Comparison of ENCODE assay signal across 32 cellular contexts in genomic region chr21:43316156-43316845, GRCh38.
"Had no signal": no experiment of that assay in that cellular context is flagged by ENCODE, and none has a peak within 500 bp of the region (broad histone marks: within the 10 kb centered on the region; RNA-seq: fewer than 3 reads in every experiment).

No MANE protein-coding gene starts in this region.

- H3K9me3 Mint-ChIP-seq: activated CD4-positive, alpha-beta memory T cell treated with anti-CD3 and anti-CD28 coated beads, Interleukin-2, amount 10 ng/mL, durations not matched to agents 7 days and 5 days; activated naive CD8-positive, alpha-beta T cell treated with anti-CD3 and anti-CD28 coated beads for 36 hours; activated T-helper 17 cell treated with anti-CD3 and anti-CD28 coated beads, Interleukin-2, amount 50 U/mL, for 72 hours had no signal

- H3K9me3 ChIP-seq: adrenal gland, body of pancreas had no signal

- H3K36me3 Mint-ChIP-seq: activated naive CD8-positive, alpha-beta T cell treated with anti-CD3 and anti-CD28 coated beads for 36 hours had no signal

- ATAC-seq: activated T-cell treated with anti-CD3 and anti-CD28 coated beads, Interleukin-2, amount 50 U/mL, for 72 hours; activated T-helper 17 cell treated with anti-CD3 and anti-CD28 coated beads, Interleukin-2, amount 50 U/mL, for 72 hours; body of pancreas; Panc1 had no signal

- FAIRE-seq: astrocyte, bronchial epithelial cell had no signal

- H3K4me3 Mint-ChIP-seq: activated CD4-positive, alpha-beta memory T cell treated with anti-CD3 and anti-CD28 coated beads, Interleukin-2, amount 10 ng/mL, durations not matched to agents 7 days and 5 days; activated naive CD8-positive, alpha-beta T cell treated with anti-CD3 and anti-CD28 coated beads for 36 hours; activated T-cell treated with anti-CD3 and anti-CD28 coated beads, Interleukin-2, amount 50 U/mL, for 72 hours; activated T-helper 17 cell treated with anti-CD3 and anti-CD28 coated beads, Interleukin-2, amount 50 U/mL, for 72 hours had no signal

- H3K4me3 ChIP-seq: adrenal gland, body of pancreas had no signal

- H3K4me1 Mint-ChIP-seq: activated CD4-positive, alpha-beta memory T cell treated with anti-CD3 and anti-CD28 coated beads, Interleukin-2, amount 10 ng/mL, durations not matched to agents 7 days and 5 days; activated T-helper 17 cell treated with anti-CD3 and anti-CD28 coated beads, Interleukin-2, amount 50 U/mL, for 72 hours had no signal

- H3K27me3 ChIP-seq: adrenal gland, body of pancreas had no signal

- H3K4me1 ChIP-seq: adrenal gland had no signal

- DNase-seq: activated CD4-positive, alpha-beta memory T cell treated with anti-CD3 and anti-CD28 coated beads, Interleukin-2, amount 10 ng/mL, durations not matched to agents 7 days and 5 days; activated CD4-positive, alpha-beta T cell treated with anti-CD3 and anti-CD28 coated beads for 1 hour; activated CD4-positive, alpha-beta T cell treated with anti-CD3 and anti-CD28 coated beads for 48 hours; activated CD4-positive, CD25-positive, alpha-beta regulatory T cell; activated effector memory CD4-positive, alpha-beta T cell treated with anti-CD3 and anti-CD28 coated beads, Interleukin-2, amount 50 U/mL, for 16 hours; activated naive CD4-positive, alpha-beta T cell; activated naive CD4-positive, alpha-beta T cell treated with anti-CD3 and anti-CD28 coated beads, Interleukin-2, amount 50 U/mL, for 16 hours; activated naive CD8-positive, alpha-beta T cell treated with anti-CD3 and anti-CD28 coated beads for 36 hours; activated T-cell treated with anti-CD3 and anti-CD28 coated beads, Interleukin-2, amount 50 U/mL, for 1 hour; activated T-cell treated with anti-CD3 and anti-CD28 coated beads, Interleukin-2, amount 50 U/mL, for 72 hours; adrenal gland; body of pancreas; caudate nucleus; NCI-H1105; NCI-H1417 treated with DMSO at 0.1 percent for 48 hours; NCI-H187 treated with DMSO at 0.1 percent for 48 hours; NCI-H2081; NCI-H2171 treated with DMSO at 0.1 percent for 48 hours; NCI-H2227 treated with DMSO at 0.1 percent for 48 hours; NCI-H446; NCI-H510A treated with DMSO at 0.1 percent for 48 hours; NCI-H526 treated with DMSO at 0.1 percent for 48 hours; NCI-H774; SW 1271; T-helper 1 cell; T-helper 2 cell; T-helper 9 cell; WERI-Rb-1 had no signal

- H3K27ac Mint-ChIP-seq: activated CD4-positive, alpha-beta memory T cell treated with anti-CD3 and anti-CD28 coated beads, Interleukin-2, amount 10 ng/mL, durations not matched to agents 7 days and 5 days; activated naive CD8-positive, alpha-beta T cell treated with anti-CD3 and anti-CD28 coated beads for 36 hours; activated T-cell treated with anti-CD3 and anti-CD28 coated beads, Interleukin-2, amount 50 U/mL, for 72 hours; activated T-helper 17 cell treated with anti-CD3 and anti-CD28 coated beads, Interleukin-2, amount 50 U/mL, for 72 hours had no signal

- H3K27ac ChIP-seq: adrenal gland, body of pancreas, WERI-Rb-1 had no signal

- H3K36me3 ChIP-seq: adrenal gland, WERI-Rb-1 had no signal
